Comparison of ENCODE assay signal across 20 cellular contexts in genomic region chr3:128841926-128842920, GRCh38. TPM values are rescaled to one million over a fixed set of nuclear protein-coding genes. Genes with fewer than 3 reads are reported as not detected.
DNase-seq lines count a peak whose midpoint lies in the region; ATAC-seq and TF ChIP-seq lines count a peak whose summit lies in the region.
"Had no signal": no experiment of that assay in that cellular context is flagged by ENCODE, and none has a peak within 500 bp of the region (broad histone marks: within the 10 kb centered on the region; RNA-seq: fewer than 3 reads in every experiment).

No MANE protein-coding gene starts in this region.

- no peaks in the 10 kb centered on the region for H3K36me3 Mint-ChIP-seq in activated naive CD8-positive, alpha-beta T cell treated with anti-CD3 and anti-CD28 coated beads for 36 hours
- no peaks in the 10 kb centered on the region for H3K36me3 Mint-ChIP-seq in activated naive CD8-positive, alpha-beta T cell treated with anti-CD3 and anti-CD28 coated beads, Interleukin-2, amount 50 U/mL, for 24 hours (ENCODE audit: low read depth)
- H3K36me3 Mint-ChIP-seq in neural progenitor cell, result no peaks in the 10 kb centered on the region
- H3K36me3 Mint-ChIP-seq: CD4-positive, alpha-beta memory T cell had no signal

- no peaks in the 10 kb centered on the region for H3K27me3 ChIP-seq in neural progenitor cell
- H3K27me3 ChIP-seq in BE2C, result no peaks in the 10 kb centered on the region
- H3K27me3 ChIP-seq: BLaER1 treated with 17β-estradiol and CSF1 and Interleukin-3, amounts not matched to agents 10 nM and 100 nM; Peyer's patch had no signal

- ATAC-seq in activated naive CD8-positive, alpha-beta T cell treated with anti-CD3 and anti-CD28 coated beads, Interleukin-2, amount 50 U/mL, for 24 hours, result no peak

- no peaks in the 10 kb centered on the region for H3F3A ChIP-seq in neural progenitor cell (ENCODE audit: low read depth)

- peaks cover 16% of the 10 kb centered on the region for H3K4me1 Mint-ChIP-seq in activated naive CD8-positive, alpha-beta T cell treated with anti-CD3 and anti-CD28 coated beads for 36 hours
- H3K4me1 Mint-ChIP-seq in activated naive CD8-positive, alpha-beta T cell treated with anti-CD3 and anti-CD28 coated beads, Interleukin-2, amount 50 U/mL, for 24 hours, result peaks cover 21% of the 10 kb centered on the region
- H3K4me1 Mint-ChIP-seq in neural progenitor cell, result peaks cover 14% of the 10 kb centered on the region

- no peak overlapping the region for H3K4me3 Mint-ChIP-seq in activated naive CD8-positive, alpha-beta T cell treated with anti-CD3 and anti-CD28 coated beads for 36 hours
- no peak overlapping the region for H3K4me3 Mint-ChIP-seq in activated naive CD8-positive, alpha-beta T cell treated with anti-CD3 and anti-CD28 coated beads, Interleukin-2, amount 50 U/mL, for 24 hours
- H3K4me3 Mint-ChIP-seq in neural progenitor cell, result no peak overlapping the region
- H3K4me3 Mint-ChIP-seq: CD4-positive, alpha-beta memory T cell had no signal

- H4K20me1 ChIP-seq in neural progenitor cell (ENCODE audit: low read depth), result no peaks in the 10 kb centered on the region
- H4K20me1 ChIP-seq: BLaER1 treated with 17β-estradiol and CSF1 and Interleukin-3, amounts not matched to agents 10 nM and 100 nM had no signal

- no peak overlapping the region for H3K4me2 ChIP-seq in neural progenitor cell
- H3K4me2 ChIP-seq: BLaER1 treated with 17β-estradiol and CSF1 and Interleukin-3, amounts not matched to agents 10 nM and 100 nM had no signal

- no peak overlapping the region for H3K27ac ChIP-seq in neural progenitor cell
- H3K27ac ChIP-seq: BLaER1 treated with 17β-estradiol and CSF1 and Interleukin-3, amounts not matched to agents 10 nM and 100 nM; Peyer's patch had no signal

- H3K36me3 ChIP-seq in neural progenitor cell, result no peaks in the 10 kb centered on the region
- no peaks in the 10 kb centered on the region for H3K36me3 ChIP-seq in BE2C
- H3K36me3 ChIP-seq: BLaER1 treated with 17β-estradiol and CSF1 and Interleukin-3, amounts not matched to agents 10 nM and 100 nM; Peyer's patch had no signal

- no peaks in the 10 kb centered on the region for H3K9me3 ChIP-seq in neural progenitor cell (ENCODE audit: low read depth)
- no peaks in the 10 kb centered on the region for H3K9me3 ChIP-seq in BE2C
- H3K9me3 ChIP-seq: BLaER1 treated with 17β-estradiol and CSF1 and Interleukin-3, amounts not matched to agents 10 nM and 100 nM; Peyer's patch had no signal

- no peak overlapping the region for H3K4me3 ChIP-seq in neural progenitor cell
- H3K4me3 ChIP-seq in BE2C (ENCODE audit: low read depth, low read length), result no peak overlapping the region
- H3K4me3 ChIP-seq: BLaER1 treated with 17β-estradiol and CSF1 and Interleukin-3, amounts not matched to agents 10 nM and 100 nM; Peyer's patch had no signal

- no peak overlapping the region for H2AFZ ChIP-seq in neural progenitor cell (replicated peaks)

- no peaks in the 10 kb centered on the region for H3K9me3 Mint-ChIP-seq in activated naive CD8-positive, alpha-beta T cell treated with anti-CD3 and anti-CD28 coated beads for 36 hours
- H3K9me3 Mint-ChIP-seq in activated naive CD8-positive, alpha-beta T cell treated with anti-CD3 and anti-CD28 coated beads, Interleukin-2, amount 50 U/mL, for 24 hours, result no peaks in the 10 kb centered on the region
- H3K9me3 Mint-ChIP-seq in neural progenitor cell, result no peaks in the 10 kb centered on the region
- H3K9me3 Mint-ChIP-seq: CD4-positive, alpha-beta memory T cell had no signal

- no peak for DNase-seq in activated naive CD8-positive, alpha-beta T cell treated with anti-CD3 and anti-CD28 coated beads for 36 hours
- no peak for DNase-seq in activated naive CD8-positive, alpha-beta T cell treated with anti-CD3 and anti-CD28 coated beads, Interleukin-2, amount 50 U/mL, for 24 hours
- DNase-seq in SK-N-DZ (ENCODE audit: low spot score) (peak; percentile 66), neural progenitor cell (ENCODE audit: low spot score) (no peak), DMS114 treated with DMSO at 0.1 percent for 48 hours (lab: John Stamatoyannopoulos, UW; ENCODE audit: unreplicated experiment) (no peak), NCI-H446 treated with DMSO at 0.1 percent for 48 hours (lab: John Stamatoyannopoulos, UW) (no peak), BE2C (no peak)
- DNase-seq: CD4-positive, alpha-beta memory T cell; DMS153; GDM1; KBM-7; MM.1S; NCI-H1105; NCI-H146; NCI-H2029; NCI-H226; NCI-H524; NCI-H82; Peyer's patch had no signal

- H3K9ac ChIP-seq in neural progenitor cell, result no peak overlapping the region
- H3K9ac ChIP-seq: BLaER1 treated with 17β-estradiol and CSF1 and Interleukin-3, amounts not matched to agents 10 nM and 100 nM had no signal

- peaks cover 6% of the 10 kb centered on the region for H3K4me1 ChIP-seq in neural progenitor cell
- H3K4me1 ChIP-seq in BE2C, result peaks cover 10% of the 10 kb centered on the region

- H3K79me2 ChIP-seq in neural progenitor cell (ENCODE audit: low read depth), result no peaks in the 10 kb centered on the region

- no peaks in the 10 kb centered on the region for H3K27me3 Mint-ChIP-seq in activated naive CD8-positive, alpha-beta T cell treated with anti-CD3 and anti-CD28 coated beads for 36 hours
- no peaks in the 10 kb centered on the region for H3K27me3 Mint-ChIP-seq in activated naive CD8-positive, alpha-beta T cell treated with anti-CD3 and anti-CD28 coated beads, Interleukin-2, amount 50 U/mL, for 24 hours
- H3K27me3 Mint-ChIP-seq in neural progenitor cell (ENCODE audit: insufficient read depth, low read depth), result peaks cover 3% of the 10 kb centered on the region
- H3K27me3 Mint-ChIP-seq: CD4-positive, alpha-beta memory T cell had no signal

- no peak for TF ChIP-seq CTCF in neural progenitor cell (IDR thresholded peaks at IDR 0.05)
- TF ChIP-seq CTCF in BE2C (IDR thresholded peaks at IDR 0.05; ENCODE audit: low read depth, low read length), result no peak

- H3K27ac Mint-ChIP-seq in activated naive CD8-positive, alpha-beta T cell treated with anti-CD3 and anti-CD28 coated beads for 36 hours, result peak overlapping the region; percentile 18
- no peak overlapping the region for H3K27ac Mint-ChIP-seq in activated naive CD8-positive, alpha-beta T cell treated with anti-CD3 and anti-CD28 coated beads, Interleukin-2, amount 50 U/mL, for 24 hours
- H3K27ac Mint-ChIP-seq in neural progenitor cell, result peak overlapping the region; percentile 14

RNA-seq across cellular contexts. Expression of gene ACAD9, which starts 37.2 kb away (rescaled TPM):
- 10 to 100 TPM; 47.5 to 47.6 TPM for total RNA-seq in activated naive CD8-positive, alpha-beta T cell treated with anti-CD3 and anti-CD28 coated beads for 36 hours
- polyA plus RNA-seq in SK-N-DZ (2014; cell fraction: cytosol; rRNA removed), result 28.7 and 30.0 TPM in 2 replicates
- 70.2 and 104 TPM in 2 replicates for polyA plus RNA-seq in SK-N-DZ (2014; cell fraction: nucleus; rRNA removed)
- 25.0 and 35.7 TPM in 2 replicates for total RNA-seq in neural progenitor cell (ENCODE audit: low replicate concordance)
- polyA plus RNA-seq in BE2C (2012; ENCODE audit: insufficient read depth, insufficient read length, low read depth), result 50.4 TPM
